ENCODE assay signal across 1 cellular context in genomic region chr20:40275738-40276137, GRCh38.
TF ChIP-seq lines count a peak whose summit lies in the region.

No MANE protein-coding gene starts in this region.

TF ChIP-seq in SK-N-SH, 30 proteins besides CTCF, POLR2A, EP300 and RAD21 (continued from another document):
- TF ChIP-seq, protein P1, sequence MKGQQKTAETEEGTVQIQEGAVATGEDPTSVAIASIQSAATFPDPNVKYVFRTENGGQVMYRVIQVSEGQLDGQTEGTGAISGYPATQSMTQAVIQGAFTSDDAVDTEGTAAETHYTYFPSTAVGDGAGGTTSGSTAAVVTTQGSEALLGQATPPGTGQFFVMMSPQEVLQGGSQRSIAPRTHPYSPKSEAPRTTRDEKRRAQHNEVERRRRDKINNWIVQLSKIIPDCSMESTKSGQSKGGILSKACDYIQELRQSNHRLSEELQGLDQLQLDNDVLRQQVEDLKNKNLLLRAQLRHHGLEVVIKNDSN (IDR thresholded peaks at IDR 0.05; ENCODE audit: borderline replicate concordance, low read depth), result no peak
- no peak for TF ChIP-seq MEF2A (IDR thresholded peaks at IDR 0.05; ENCODE audit: borderline replicate concordance, low read depth)
- TF ChIP-seq GATA2 (CRISPR knock-in tag; IDR thresholded peaks at IDR 0.05), result peak; percentile 98
- TF ChIP-seq TAF1 (IDR thresholded peaks at IDR 0.05; ENCODE audit: borderline replicate concordance, low read depth, low read length), result no peak
- TF ChIP-seq SMC3 (IDR thresholded peaks at IDR 0.05; ENCODE audit: low read depth, low read length), result no peak; the same call in 1 of the 2 replicates
- no peak for TF ChIP-seq YY1 (IDR thresholded peaks at IDR 0.05; ENCODE audit: low read depth)
- peak; percentile 71; the same call in 1 of the 2 replicates for TF ChIP-seq MXI1 (IDR thresholded peaks at IDR 0.05; ENCODE audit: low read depth, low read length)
- 0 out of 2 replicates have a peak, but pooled peaks have one; percentile 37 for TF ChIP-seq FOXJ3 (CRISPR knock-in tag; IDR thresholded peaks at IDR 0.05)
- no peak for TF ChIP-seq RFX5 (IDR thresholded peaks at IDR 0.05; ENCODE audit: low read length)
- TF ChIP-seq, protein P2, sequence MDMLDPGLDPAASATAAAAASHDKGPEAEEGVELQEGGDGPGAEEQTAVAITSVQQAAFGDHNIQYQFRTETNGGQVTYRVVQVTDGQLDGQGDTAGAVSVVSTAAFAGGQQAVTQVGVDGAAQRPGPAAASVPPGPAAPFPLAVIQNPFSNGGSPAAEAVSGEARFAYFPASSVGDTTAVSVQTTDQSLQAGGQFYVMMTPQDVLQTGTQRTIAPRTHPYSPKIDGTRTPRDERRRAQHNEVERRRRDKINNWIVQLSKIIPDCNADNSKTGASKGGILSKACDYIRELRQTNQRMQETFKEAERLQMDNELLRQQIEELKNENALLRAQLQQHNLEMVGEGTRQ (IDR thresholded peaks at IDR 0.05; ENCODE audit: borderline replicate concordance, low read depth, low read length), result no peak
